ENCODE assay signal across 9 cellular contexts in the genomic region with DNA sequence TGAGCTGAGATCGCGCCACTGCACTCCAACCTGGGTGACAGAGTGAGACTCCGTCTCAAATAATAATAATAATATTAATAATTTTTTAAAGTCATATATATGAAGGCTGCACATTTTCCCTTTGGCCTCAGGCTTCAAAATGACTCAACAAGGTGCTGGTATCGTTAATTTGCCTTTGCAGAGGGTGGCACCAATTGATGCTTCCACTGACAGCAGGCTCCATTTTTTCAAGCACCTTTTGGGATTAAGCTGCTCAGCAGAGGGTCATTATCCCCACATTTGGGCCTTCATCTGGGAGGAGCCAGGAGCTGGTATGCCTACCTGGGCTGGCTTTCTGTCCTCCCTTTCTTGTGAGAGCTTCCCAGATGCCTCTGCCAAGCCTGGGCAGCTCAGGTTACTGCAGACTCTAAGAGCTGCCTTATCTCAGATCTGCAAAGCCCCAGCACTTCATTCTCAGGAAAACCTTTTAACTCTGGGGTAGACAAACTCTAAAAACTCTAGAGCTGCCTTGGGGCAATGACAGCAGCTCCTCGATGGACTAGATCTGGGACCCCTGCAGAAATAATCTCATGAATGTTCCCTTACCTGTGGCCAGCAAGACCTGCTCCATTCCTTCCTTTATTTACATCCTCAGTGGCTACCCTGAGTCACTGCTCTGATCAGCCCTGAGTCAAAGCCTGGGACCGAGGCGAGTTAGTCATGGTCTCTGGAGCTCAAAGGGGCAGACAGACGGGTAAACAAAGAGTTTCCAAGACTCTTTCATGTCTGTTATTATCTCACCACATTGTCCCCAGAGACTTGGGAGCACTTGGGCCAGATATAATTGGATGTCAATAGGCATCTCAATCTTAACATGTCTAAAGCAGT.
A peak's percentile ranks its signal among the peaks of the same experiment; 100 is the strongest.
DNase-seq lines count a peak whose midpoint lies in the region; ATAC-seq and TF ChIP-seq lines count a peak whose summit lies in the region.
"Had no signal": no experiment of that assay in that cellular context is flagged by ENCODE, and none has a peak within 500 bp of the region (broad histone marks: within the 10 kb centered on the region; RNA-seq: fewer than 3 reads in every experiment).

No MANE protein-coding gene starts in this region.

- H3K4me3 ChIP-seq in BLaER1 (no peak overlapping the region), RWPE2 (ENCODE audit: severe bottlenecking) (no peak overlapping the region)
- H3K4me3 ChIP-seq: GM12878 had no signal

- no peaks in the 10 kb centered on the region for H4K20me1 ChIP-seq in BLaER1

- no peaks in the 10 kb centered on the region for H3K9me3 ChIP-seq in BLaER1
- no peaks in the 10 kb centered on the region for H3K9me3 ChIP-seq in RWPE2 (ENCODE audit: severe bottlenecking)

- no peak overlapping the region for H3K9ac ChIP-seq in BLaER1

- H3K27me3 ChIP-seq in BLaER1, result peaks cover 18% of the 10 kb centered on the region
- H3K27me3 ChIP-seq in RWPE2 (ENCODE audit: insufficient read depth, poor library complexity, severe bottlenecking), result peaks cover 8% of the 10 kb centered on the region

- peak overlapping the region; percentile 61 for H3K4me2 ChIP-seq in BLaER1

- H3K4me1 ChIP-seq in BLaER1, result peaks cover 16% of the 10 kb centered on the region
- H3K4me1 ChIP-seq in RWPE2 (ENCODE audit: insufficient read depth, poor library complexity, severe bottlenecking), result peaks cover 18% of the 10 kb centered on the region

- TF ChIP-seq CTCF in RWPE2 (IDR thresholded peaks at IDR 0.05; ENCODE audit: poor library complexity, severe bottlenecking), result no peak

- ATAC-seq in RWPE2 (ENCODE audit: low read depth), result peak; percentile 99
- no peak for ATAC-seq in HG03045 (IDR thresholded peaks at IDR 0.05; ENCODE audit: unreplicated experiment)
- ATAC-seq: GM12878 had no signal

- DNase-seq in HS-27A (ENCODE audit: low read depth) (peak; percentile 49), RWPE2 (ENCODE audit: low spot score) (peak; percentile 95), iris pigment epithelial cell (ENCODE audit: low read depth) (peak; percentile 94), NCI-H1048 (lab: John Stamatoyannopoulos, UW) (no peak), cortex of kidney (lab: John Stamatoyannopoulos, UW) (no peak)
- DNase-seq in stimulated activated CD4-positive, alpha-beta T cell treated with anti-CD3 and anti-CD28 coated beads, Interleukin-4, amount 100 ng/mL, for 24 hours, result no peak

- no peak overlapping the region for H3K27ac ChIP-seq in BLaER1
- peak overlapping the region; percentile 60 for H3K27ac ChIP-seq in RWPE2 (ENCODE audit: poor library complexity, severe bottlenecking)

- H3K36me3 ChIP-seq in BLaER1 (no peaks in the 10 kb centered on the region), RWPE2 (ENCODE audit: low read depth) (no peaks in the 10 kb centered on the region)

Comparison
In these comparisons a context has a peak if more than half of its experiments do, and no peak if none do; other contexts are left out.
1. DNase-seq: peak in HS-27A (single experiment), RWPE2 (single experiment) and iris pigment epithelial cell (single experiment); none in stimulated activated CD4-positive, alpha-beta T cell treated with anti-CD3 and anti-CD28 coated beads, Interleukin-4, amount 100 ng/mL, for 24 hours (single experiment), NCI-H1048 (single experiment) and cortex of kidney (single experiment).